Comparison of ENCODE assay signal across 9 cellular contexts in genomic region chr11:101583180-101584128, GRCh38. TPM values are rescaled to one million over a fixed set of nuclear protein-coding genes. Genes with fewer than 3 reads are reported as not detected.
A peak's percentile ranks its signal among the peaks of the same experiment; 100 is the strongest.
DNase-seq lines count a peak whose midpoint lies in the region; ATAC-seq and TF ChIP-seq lines count a peak whose summit lies in the region.
"Had no signal": no experiment of that assay in that cellular context is flagged by ENCODE, and none has a peak within 500 bp of the region (broad histone marks: within the 10 kb centered on the region; RNA-seq: fewer than 3 reads in every experiment).

Gene TRPC6, minus strand, starts transcription at chr11:101584007. Its CDS starts 504 bp downstream, at chr11:101583503.

- TF ChIP-seq CTCF in brain (conservative IDR thresholded peaks at IDR 0.05) (no peak), GM10266 (IDR thresholded peaks at IDR 0.05; ENCODE audit: control insufficient read depth, insufficient read depth, low read depth, missing control alignments) (no peak)

- H3K27ac Mint-ChIP-seq in brain, result peak within 1 kb of the TSS in 1 of 5 experiments; percentile 37

- peaks cover 3 to 11% (median 8%) of the 10 kb centered on the region in 5 experiments for H3K9me3 Mint-ChIP-seq in brain

- ATAC-seq in sciatic nerve (peak; percentile 79), HG03439 (IDR thresholded peaks at IDR 0.05; ENCODE audit: unreplicated experiment) (no peak)

- peak within 1 kb of the TSS; percentile 81 to 91 (median 86) for H3K4me3 Mint-ChIP-seq in brain

- H3K4me1 ChIP-seq in iPS-18a (ENCODE audit: control insufficient read depth, low read depth, low read length), result peaks cover 5% of the 10 kb centered on the region

- peaks cover 7% of the 10 kb centered on the region for H3K4me1 Mint-ChIP-seq in brain

- intact Hi-C loops in sciatic nerve (cut with DNase I), result no loop called here

- H3K36me3 ChIP-seq in iPS-18a (ENCODE audit: control insufficient read depth, low read depth, low read length), result no peaks in the 10 kb centered on the region

- peaks cover 54% of the 10 kb centered on the region for H3K27me3 ChIP-seq in iPS-18a (ENCODE audit: control insufficient read depth, insufficient read depth, low read length)

- H3K27ac ChIP-seq in iPS-18a (ENCODE audit: low read length), result no peak within 1 kb of the TSS

- peak within 1 kb of the TSS; percentile 81 for H3K4me3 ChIP-seq in iPS-18a (ENCODE audit: low read length)

- peaks cover 58% of the 10 kb centered on the region for H3K27me3 Mint-ChIP-seq in brain

- H3K9ac ChIP-seq in iPS-18a (ENCODE audit: low read length), result peak within 1 kb of the TSS; percentile 32

- peak; percentile 4 for DNase-seq in G401 (ENCODE audit: low spot score)
- no peak for DNase-seq in sciatic nerve (ENCODE audit: low spot score)
- no peak for DNase-seq in GM10266 (ENCODE audit: extremely low spot score)
- DNase-seq in 8988T, result no peak
- DNase-seq in SK-N-DZ (ENCODE audit: low spot score), result no peak

- in situ Hi-C loops in G401 (cut with HindIII; ENCODE audit: low sequenced_read_pairs), result no loop called here

- H3K36me3 Mint-ChIP-seq in brain, result no peaks in the 10 kb centered on the region

- no peaks in the 10 kb centered on the region for H3K9me3 ChIP-seq in iPS-18a (ENCODE audit: control insufficient read depth, low read depth, low read length)

RNA-seq across cellular contexts. Expression of gene TRPC6, which starts in this region (rescaled TPM):
- 0.07 TPM in 1 of 2 replicates, not detected in the other for total RNA-seq in G401 (2014; rRNA removed; shearing (Covaris generic))
- 0.39 TPM for polyA plus RNA-seq in brain (ENCODE audit: insufficient read depth, low read depth, low replicate concordance)
- total RNA-seq in sciatic nerve, result 3.3 TPM
- not detected in 2 replicates for polyA plus RNA-seq in SK-N-DZ (2014; cell fraction: cytosol; rRNA removed)
- polyA plus RNA-seq in SK-N-DZ (2014; cell fraction: nucleus; rRNA removed), result not detected in 2 replicates
- total RNA-seq: T-helper 2 cell treated with Interferon-gamma antibody and Interleukin-4, amounts not matched to agents 100 ng/mL and 5 ng/mL, for 36 hours had no signal

Comparison
In these comparisons a context has a peak if more than half of its experiments do, and no peak if none do; other contexts are left out.
1. Peak in DNase-seq in G401; RNA of the gene not detected or under 1 TPM.